31 cellular contexts compared by ENCODE assay signal in the genomic region with DNA sequence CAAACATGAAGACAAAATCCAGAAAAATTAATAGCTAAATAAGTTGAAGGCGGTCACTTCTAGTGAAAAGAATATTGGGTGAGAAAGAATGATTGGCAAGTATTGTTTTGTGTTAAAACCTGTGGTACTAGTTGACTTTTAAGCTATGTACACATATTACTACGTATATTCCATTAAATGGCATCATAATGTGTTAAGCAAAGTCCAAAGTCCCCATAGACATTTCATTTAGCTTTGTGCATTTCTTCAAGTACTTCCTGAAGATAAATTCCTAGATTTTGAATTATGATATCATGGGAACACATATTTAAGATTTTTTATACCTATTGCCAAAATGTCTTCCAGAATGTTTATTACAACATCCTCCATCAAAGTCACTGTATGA.
"Had no signal": no experiment of that assay in that cellular context is flagged by ENCODE, and none has a peak within 500 bp of the region (broad histone marks: within the 10 kb centered on the region; RNA-seq: fewer than 3 reads in every experiment).

No MANE protein-coding gene starts in this region.

- H3K4me1 ChIP-seq: adrenal gland had no signal

- H3K27me3 ChIP-seq: adrenal gland, esophagus muscularis mucosa had no signal

- H3K4me3 Mint-ChIP-seq: activated B cell treated with CpG ODN at 0.5 μM for 24 hours; activated CD8-positive, alpha-beta T cell treated with anti-CD3 and anti-CD28 coated beads for 36 hours; activated naive CD8-positive, alpha-beta T cell; activated T-cell treated with anti-CD3 and anti-CD28 coated beads, Interleukin-2, amount 50 U/mL, for 4 hours; activated T-helper 17 cell treated with anti-CD3 and anti-CD28 coated beads, Interleukin-2, amount 50 U/mL, for 72 hours; brain; central memory CD8-positive, alpha-beta T cell; dendritic cell treated with granulocyte-macrophage colony-stimulating factor and Interleukin-4, amounts not matched to agents 40 ng/mL and 50 ng/mL, for 4 days; effector memory CD8-positive, alpha-beta T cell; T-helper 17 cell; T-helper 2 cell treated with Interferon-gamma antibody and Interleukin-4, amounts not matched to agents 5 μg/mL and 100 μg/mL, for 36 hours had no signal

- H3K4me1 Mint-ChIP-seq: activated B cell treated with CpG ODN at 0.5 μM for 24 hours; activated T-helper 17 cell treated with anti-CD3 and anti-CD28 coated beads, Interleukin-2, amount 50 U/mL, for 72 hours; brain; central memory CD8-positive, alpha-beta T cell; T-helper 17 cell had no signal

- H3K27me3 Mint-ChIP-seq: activated B cell treated with CpG ODN at 0.5 μM for 24 hours; activated CD8-positive, alpha-beta T cell treated with anti-CD3 and anti-CD28 coated beads for 36 hours; activated naive CD8-positive, alpha-beta T cell; activated T-helper 17 cell treated with anti-CD3 and anti-CD28 coated beads, Interleukin-2, amount 50 U/mL, for 72 hours; central memory CD8-positive, alpha-beta T cell; dendritic cell treated with granulocyte-macrophage colony-stimulating factor and Interleukin-4, amounts not matched to agents 40 ng/mL and 50 ng/mL, for 4 days; effector memory CD8-positive, alpha-beta T cell; T-helper 17 cell had no signal

- H3K36me3 ChIP-seq: adrenal gland, esophagus muscularis mucosa, WERI-Rb-1 had no signal

- H3K27ac ChIP-seq: adrenal gland, coronary artery, dorsolateral prefrontal cortex, esophagus muscularis mucosa, WERI-Rb-1 had no signal

- H3K9me3 Mint-ChIP-seq: activated B cell treated with CpG ODN at 0.5 μM for 24 hours; activated CD8-positive, alpha-beta T cell treated with anti-CD3 and anti-CD28 coated beads for 36 hours; activated T-cell treated with anti-CD3 and anti-CD28 coated beads, Interleukin-2, amount 50 U/mL, for 4 hours; activated T-helper 17 cell treated with anti-CD3 and anti-CD28 coated beads, Interleukin-2, amount 50 U/mL, for 72 hours; brain had no signal

- H3K9me3 ChIP-seq: adrenal gland, esophagus muscularis mucosa had no signal

- DNase-seq: activated B cell treated with CpG ODN at 0.5 μM for 24 hours; activated CD4-positive, alpha-beta T cell treated with anti-CD3 and anti-CD28 coated beads for 48 hours; activated CD4-positive, alpha-beta T cell treated with anti-CD3 and anti-CD28 coated beads, Interleukin-2, amount 50 U/mL, for 1 hour; activated CD4-positive, alpha-beta T cell treated with anti-CD3 and anti-CD28 coated beads, Interleukin-2, amount 50 U/mL, for 48 hours; activated CD8-positive, alpha-beta memory T cell treated with anti-CD3 and anti-CD28 coated beads for 24 hours; activated CD8-positive, alpha-beta T cell treated with anti-CD3 and anti-CD28 coated beads for 36 hours; activated effector memory CD4-positive, alpha-beta T cell treated with Interleukin-2 at 50 U/mL for 16 hours; activated gamma-delta T cell treated with Interleukin-2 at 50 U/mL for 16 hours; activated naive CD4-positive, alpha-beta T cell treated with anti-CD3 and anti-CD28 coated beads, Interleukin-2, amount 50 U/mL, for 16 hours; activated naive CD4-positive, alpha-beta T cell treated with Interleukin-2 at 50 U/mL for 16 hours; activated T-cell treated with anti-CD3 and anti-CD28 coated beads, Interleukin-2, amount 50 U/mL, for 4 hours; adrenal gland; amygdala; aorta; dorsolateral prefrontal cortex; effector memory CD8-positive, alpha-beta T cell; erythroblast; head of caudate nucleus; hippocampal formation; T-helper 17 cell; T1000; WERI-Rb-1 had no signal

- H3K4me3 ChIP-seq: adrenal gland, coronary artery, dorsolateral prefrontal cortex, esophagus muscularis mucosa had no signal

- ATAC-seq: activated CD4-positive, CD25-positive, alpha-beta regulatory T cell treated with anti-CD3 and anti-CD28 coated beads, Interleukin-2, amount 50 U/mL, for 24 hours; activated CD8-positive, alpha-beta T cell treated with anti-CD3 and anti-CD28 coated beads for 36 hours; activated T-cell treated with anti-CD3 and anti-CD28 coated beads, Interleukin-2, amount 50 U/mL, for 4 hours; activated T-helper 17 cell treated with anti-CD3 and anti-CD28 coated beads, Interleukin-2, amount 50 U/mL, for 72 hours; effector memory CD8-positive, alpha-beta T cell; T-helper 17 cell had no signal

- H3K27ac Mint-ChIP-seq: activated B cell treated with CpG ODN at 0.5 μM for 24 hours; activated CD8-positive, alpha-beta T cell treated with anti-CD3 and anti-CD28 coated beads for 36 hours; activated naive CD8-positive, alpha-beta T cell; activated T-helper 17 cell treated with anti-CD3 and anti-CD28 coated beads, Interleukin-2, amount 50 U/mL, for 72 hours; brain; dendritic cell treated with granulocyte-macrophage colony-stimulating factor and Interleukin-4, amounts not matched to agents 40 ng/mL and 50 ng/mL, for 4 days; effector memory CD8-positive, alpha-beta T cell; T-helper 17 cell; T-helper 2 cell treated with Interferon-gamma antibody and Interleukin-4, amounts not matched to agents 5 μg/mL and 100 μg/mL, for 36 hours had no signal

- H3K36me3 Mint-ChIP-seq: activated naive CD8-positive, alpha-beta T cell; brain had no signal
